ENCODE assay signal across 1 cellular context in the genomic region with DNA sequence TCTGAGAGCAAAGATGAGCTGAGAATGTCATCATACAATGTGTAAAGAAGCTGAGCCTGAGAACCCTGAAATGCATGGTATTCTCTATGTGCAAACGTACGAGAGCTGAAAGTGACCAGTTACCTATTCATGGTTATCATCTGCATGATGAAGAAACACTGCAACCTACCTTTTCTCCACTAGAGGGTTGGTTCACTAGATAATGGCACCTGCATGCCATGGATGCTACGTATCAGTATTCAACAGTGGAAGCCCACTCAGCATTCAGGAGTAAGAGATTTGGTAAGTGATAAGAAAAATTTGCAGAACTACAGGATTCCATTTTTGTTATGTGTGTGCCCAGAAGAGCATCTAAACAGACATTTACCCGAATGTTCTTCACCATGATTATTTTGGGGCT.
TF ChIP-seq lines count a peak whose summit lies in the region.

No MANE protein-coding gene starts in this region.

TF ChIP-seq in HepG2, 621 proteins besides CTCF, POLR2A, EP300 and RAD21 (continued from another document):
- no peak for TF ChIP-seq ZNF770 (CRISPR knock-in tag; IDR thresholded peaks at IDR 0.05)
- TF ChIP-seq ZNF747 (CRISPR knock-in tag; IDR thresholded peaks at IDR 0.05; ENCODE audit: borderline replicate concordance), result no peak
- TF ChIP-seq CEBPG (CRISPR knock-in tag; IDR thresholded peaks at IDR 0.05), result peak; percentile 55
- no peak for TF ChIP-seq ZNF367 (CRISPR knock-in tag; IDR thresholded peaks at IDR 0.05; ENCODE audit: borderline replicate concordance)
- TF ChIP-seq ZNF720 (CRISPR knock-in tag; IDR thresholded peaks at IDR 0.05), result no peak
